8 cellular contexts compared by ENCODE assay signal in the genomic region with DNA sequence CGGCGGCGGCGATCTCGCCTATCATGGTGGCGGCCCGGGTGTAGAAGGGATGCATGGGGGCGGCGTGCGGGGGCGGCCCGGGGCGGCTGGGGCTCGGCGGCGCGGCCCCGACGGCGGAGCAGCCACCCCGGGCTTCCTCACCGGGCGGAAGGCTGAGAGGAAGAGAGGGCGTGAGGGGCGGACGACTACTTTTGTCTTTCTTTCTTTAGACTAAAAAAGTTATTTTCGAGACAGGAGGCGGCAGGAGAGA.
A peak's percentile ranks its signal among the peaks of the same experiment; 100 is the strongest.
DNase-seq lines count a peak whose midpoint lies in the region; ATAC-seq and TF ChIP-seq lines count a peak whose summit lies in the region.

No MANE protein-coding gene starts in this region.

- H3K4me1 ChIP-seq in iPS-18a (ENCODE audit: control insufficient read depth, low read depth, low read length) = peaks cover 30% of the 10 kb centered on the region

- no peaks in the 10 kb centered on the region for H3K9me3 Mint-ChIP-seq in activated naive CD8-positive, alpha-beta T cell (ENCODE audit: low read depth)
- H3K9me3 Mint-ChIP-seq in stimulated activated memory B cell treated with anti-CD40 and anti-IgM and Interleukin-4, amounts not matched to agents 10 μg/mL and 1 μg/mL and 100 μg/mL, for 72 hours = no peaks in the 10 kb centered on the region

- H3K4me3 Mint-ChIP-seq in activated naive CD8-positive, alpha-beta T cell = peak overlapping the region; percentile 93
- peak overlapping the region; percentile 95 for H3K4me3 Mint-ChIP-seq in stimulated activated memory B cell treated with anti-CD40 and anti-IgM and Interleukin-4, amounts not matched to agents 10 μg/mL and 1 μg/mL and 100 μg/mL, for 72 hours

- TF ChIP-seq CTCF in GM12865 (IDR thresholded peaks at IDR 0.05; ENCODE audit: insufficient read depth, low read depth, low read length, missing control alignments) = no peak

- H3K9me3 ChIP-seq in iPS-18a (ENCODE audit: control insufficient read depth, low read depth, low read length) = no peaks in the 10 kb centered on the region

- peak; percentile 3 for ATAC-seq in HG02981 (IDR thresholded peaks at IDR 0.05; ENCODE audit: unreplicated experiment)
- ATAC-seq in stimulated activated memory B cell treated with anti-CD40 and anti-IgM and Interleukin-4, amounts not matched to agents 10 μg/mL and 1 μg/mL and 100 μg/mL, for 72 hours = peak; percentile 14

- H3K4me3 ChIP-seq in GM12865 (ENCODE audit: low read depth, low read length) (peak overlapping the region; percentile 97), iPS-18a (ENCODE audit: low read length) (peak overlapping the region; percentile 73)

- H3K27ac Mint-ChIP-seq in activated naive CD8-positive, alpha-beta T cell = peak overlapping the region; percentile 99
- H3K27ac Mint-ChIP-seq in stimulated activated memory B cell treated with anti-CD40 and anti-IgM and Interleukin-4, amounts not matched to agents 10 μg/mL and 1 μg/mL and 100 μg/mL, for 72 hours = peak overlapping the region; percentile 99

- H3K27ac ChIP-seq in iPS-18a (ENCODE audit: low read length) = no peak overlapping the region

- no peaks in the 10 kb centered on the region for H3K27me3 Mint-ChIP-seq in activated naive CD8-positive, alpha-beta T cell
- no peaks in the 10 kb centered on the region for H3K27me3 Mint-ChIP-seq in stimulated activated memory B cell treated with anti-CD40 and anti-IgM and Interleukin-4, amounts not matched to agents 10 μg/mL and 1 μg/mL and 100 μg/mL, for 72 hours

- peaks cover 23% of the 10 kb centered on the region for H3K36me3 Mint-ChIP-seq in activated naive CD8-positive, alpha-beta T cell
- H3K36me3 Mint-ChIP-seq in stimulated activated memory B cell treated with anti-CD40 and anti-IgM and Interleukin-4, amounts not matched to agents 10 μg/mL and 1 μg/mL and 100 μg/mL, for 72 hours = peaks cover 89% of the 10 kb centered on the region

- H3K27me3 ChIP-seq in iPS-18a (ENCODE audit: control insufficient read depth, insufficient read depth, low read length) = no peaks in the 10 kb centered on the region

- H3K4me1 Mint-ChIP-seq in activated naive CD8-positive, alpha-beta T cell (ENCODE audit: low read depth) = peaks cover 39% of the 10 kb centered on the region
- peaks cover 24% of the 10 kb centered on the region for H3K4me1 Mint-ChIP-seq in stimulated activated memory B cell treated with anti-CD40 and anti-IgM and Interleukin-4, amounts not matched to agents 10 μg/mL and 1 μg/mL and 100 μg/mL, for 72 hours

- DNase-seq in GM12865 (ENCODE audit: low read depth) (no peak), NCI-H345 (lab: John Stamatoyannopoulos, UW) (no peak), OCI-M2 (lab: John Stamatoyannopoulos, UW; ENCODE audit: unreplicated experiment) (no peak), activated gamma-delta T cell (lab: John Stamatoyannopoulos, UW) (no peak)

- peak overlapping the region; percentile 76 for H3K9ac ChIP-seq in iPS-18a (ENCODE audit: low read length)

- H3K36me3 ChIP-seq in iPS-18a (ENCODE audit: control insufficient read depth, low read depth, low read length) = peaks cover 23% of the 10 kb centered on the region
